ENCODE assay signal across 1 cellular context in the genomic region with DNA sequence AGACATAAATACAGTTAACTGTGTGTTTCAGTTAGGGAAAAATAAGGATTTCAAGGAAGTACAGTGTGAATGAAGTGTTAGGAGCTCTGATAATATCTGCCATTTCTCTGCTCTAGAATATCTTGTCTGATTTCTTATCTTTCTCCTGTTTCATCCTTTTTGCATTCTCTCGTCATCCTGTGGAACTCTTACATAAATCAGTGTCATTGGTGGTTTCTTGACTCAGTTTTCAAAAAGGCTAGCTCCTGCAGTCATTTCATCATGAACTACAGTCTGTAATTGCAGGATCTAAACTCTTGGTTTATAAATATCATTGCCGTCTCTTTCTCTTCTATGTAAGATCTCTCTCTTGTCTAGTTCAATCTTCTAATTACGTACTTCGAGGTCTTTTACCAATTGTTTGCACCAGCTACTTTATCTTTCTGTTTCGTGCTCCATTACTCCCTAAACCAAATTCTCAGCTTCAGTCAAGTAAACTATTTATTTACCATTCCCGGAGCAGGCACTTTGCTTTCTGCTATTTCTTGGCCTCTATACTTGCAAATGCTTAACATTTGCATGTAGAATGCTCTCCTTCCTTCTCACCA.
TF ChIP-seq lines count a peak whose summit lies in the region.

No MANE protein-coding gene starts in this region.

TF ChIP-seq in GM23338, 12 proteins besides CTCF, POLR2A, EP300 and RAD21 (continued from another document):
- TF ChIP-seq, protein P1, sequence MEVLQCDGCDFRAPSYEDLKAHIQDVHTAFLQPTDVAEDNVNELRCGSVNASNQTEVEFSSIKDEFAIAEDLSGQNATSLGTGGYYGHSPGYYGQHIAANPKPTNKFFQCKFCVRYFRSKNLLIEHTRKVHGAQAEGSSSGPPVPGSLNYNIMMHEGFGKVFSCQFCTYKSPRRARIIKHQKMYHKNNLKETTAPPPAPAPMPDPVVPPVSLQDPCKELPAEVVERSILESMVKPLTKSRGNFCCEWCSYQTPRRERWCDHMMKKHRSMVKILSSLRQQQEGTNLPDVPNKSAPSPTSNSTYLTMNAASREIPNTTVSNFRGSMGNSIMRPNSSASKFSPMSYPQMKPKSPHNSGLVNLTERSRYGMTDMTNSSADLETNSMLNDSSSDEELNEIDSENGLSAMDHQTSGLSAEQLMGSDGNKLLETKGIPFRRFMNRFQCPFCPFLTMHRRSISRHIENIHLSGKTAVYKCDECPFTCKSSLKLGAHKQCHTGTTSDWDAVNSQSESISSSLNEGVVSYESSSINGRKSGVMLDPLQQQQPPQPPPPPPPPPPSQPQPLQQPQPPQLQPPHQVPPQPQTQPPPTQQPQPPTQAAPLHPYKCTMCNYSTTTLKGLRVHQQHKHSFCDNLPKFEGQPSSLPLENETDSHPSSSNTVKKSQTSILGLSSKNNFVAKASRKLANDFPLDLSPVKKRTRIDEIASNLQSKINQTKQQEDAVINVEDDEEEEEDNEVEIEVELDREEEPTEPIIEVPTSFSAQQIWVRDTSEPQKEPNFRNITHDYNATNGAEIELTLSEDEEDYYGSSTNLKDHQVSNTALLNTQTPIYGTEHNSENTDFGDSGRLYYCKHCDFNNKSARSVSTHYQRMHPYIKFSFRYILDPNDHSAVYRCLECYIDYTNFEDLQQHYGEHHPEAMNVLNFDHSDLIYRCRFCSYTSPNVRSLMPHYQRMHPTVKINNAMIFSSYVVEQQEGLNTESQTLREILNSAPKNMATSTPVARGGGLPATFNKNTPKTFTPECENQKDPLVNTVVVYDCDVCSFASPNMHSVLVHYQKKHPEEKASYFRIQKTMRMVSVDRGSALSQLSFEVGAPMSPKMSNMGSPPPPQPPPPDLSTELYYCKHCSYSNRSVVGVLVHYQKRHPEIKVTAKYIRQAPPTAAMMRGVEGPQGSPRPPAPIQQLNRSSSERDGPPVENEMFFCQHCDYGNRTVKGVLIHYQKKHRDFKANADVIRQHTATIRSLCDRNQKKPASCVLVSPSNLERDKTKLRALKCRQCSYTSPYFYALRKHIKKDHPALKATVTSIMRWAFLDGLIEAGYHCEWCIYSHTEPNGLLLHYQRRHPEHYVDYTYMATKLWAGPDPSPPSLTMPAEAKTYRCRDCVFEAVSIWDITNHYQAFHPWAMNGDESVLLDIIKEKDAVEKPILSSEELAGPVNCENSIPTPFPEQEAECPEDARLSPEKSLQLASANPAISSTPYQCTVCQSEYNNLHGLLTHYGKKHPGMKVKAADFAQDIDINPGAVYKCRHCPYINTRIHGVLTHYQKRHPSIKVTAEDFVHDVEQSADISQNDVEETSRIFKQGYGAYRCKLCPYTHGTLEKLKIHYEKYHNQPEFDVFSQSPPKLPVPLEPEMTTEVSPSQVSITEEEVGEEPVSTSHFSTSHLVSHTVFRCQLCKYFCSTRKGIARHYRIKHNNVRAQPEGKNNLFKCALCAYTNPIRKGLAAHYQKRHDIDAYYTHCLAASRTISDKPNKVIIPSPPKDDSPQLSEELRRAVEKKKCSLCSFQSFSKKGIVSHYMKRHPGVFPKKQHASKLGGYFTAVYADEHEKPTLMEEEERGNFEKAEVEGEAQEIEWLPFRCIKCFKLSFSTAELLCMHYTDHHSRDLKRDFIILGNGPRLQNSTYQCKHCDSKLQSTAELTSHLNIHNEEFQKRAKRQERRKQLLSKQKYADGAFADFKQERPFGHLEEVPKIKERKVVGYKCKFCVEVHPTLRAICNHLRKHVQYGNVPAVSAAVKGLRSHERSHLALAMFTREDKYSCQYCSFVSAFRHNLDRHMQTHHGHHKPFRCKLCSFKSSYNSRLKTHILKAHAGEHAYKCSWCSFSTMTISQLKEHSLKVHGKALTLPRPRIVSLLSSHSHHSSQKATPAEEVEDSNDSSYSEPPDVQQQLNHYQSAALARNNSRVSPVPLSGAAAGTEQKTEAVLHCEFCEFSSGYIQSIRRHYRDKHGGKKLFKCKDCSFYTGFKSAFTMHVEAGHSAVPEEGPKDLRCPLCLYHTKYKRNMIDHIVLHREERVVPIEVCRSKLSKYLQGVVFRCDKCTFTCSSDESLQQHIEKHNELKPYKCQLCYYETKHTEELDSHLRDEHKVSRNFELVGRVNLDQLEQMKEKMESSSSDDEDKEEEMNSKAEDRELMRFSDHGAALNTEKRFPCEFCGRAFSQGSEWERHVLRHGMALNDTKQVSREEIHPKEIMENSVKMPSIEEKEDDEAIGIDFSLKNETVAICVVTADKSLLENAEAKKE (CRISPR knock-in tag; IDR thresholded peaks at IDR 0.05), result no peak
- TF ChIP-seq EZH2phosphoT487 (IDR thresholded peaks at IDR 0.05; ENCODE audit: unreplicated experiment) (no peak), CREB1 (CRISPR knock-in tag; IDR thresholded peaks at IDR 0.05; ENCODE audit: low read depth) (no peak)
- TF ChIP-seq, protein P2, sequence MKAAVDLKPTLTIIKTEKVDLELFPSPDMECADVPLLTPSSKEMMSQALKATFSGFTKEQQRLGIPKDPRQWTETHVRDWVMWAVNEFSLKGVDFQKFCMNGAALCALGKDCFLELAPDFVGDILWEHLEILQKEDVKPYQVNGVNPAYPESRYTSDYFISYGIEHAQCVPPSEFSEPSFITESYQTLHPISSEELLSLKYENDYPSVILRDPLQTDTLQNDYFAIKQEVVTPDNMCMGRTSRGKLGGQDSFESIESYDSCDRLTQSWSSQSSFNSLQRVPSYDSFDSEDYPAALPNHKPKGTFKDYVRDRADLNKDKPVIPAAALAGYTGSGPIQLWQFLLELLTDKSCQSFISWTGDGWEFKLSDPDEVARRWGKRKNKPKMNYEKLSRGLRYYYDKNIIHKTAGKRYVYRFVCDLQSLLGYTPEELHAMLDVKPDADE (IDR thresholded peaks at IDR 0.05), result no peak
